3 cellular contexts compared by ENCODE assay signal in genomic region chr12:52539821-52540173, GRCh38.
TF ChIP-seq lines count a peak whose summit lies in the region.

No MANE protein-coding gene starts in this region.

TF ChIP-seq in HEK293, 187 proteins besides CTCF, POLR2A, EP300 and RAD21 (continues in another document):
- TF ChIP-seq ZNF37A (tag by site-specific recombination; IDR thresholded peaks at IDR 0.05) (no peak), ZNF501 (tag by site-specific recombination; IDR thresholded peaks at IDR 0.05) (no peak), ZFP37 (tag by site-specific recombination; IDR thresholded peaks at IDR 0.05) (no peak), KLF9 (tag by site-specific recombination; IDR thresholded peaks at IDR 0.05; ENCODE audit: low read depth) (peak; percentile 60; the same call in 1 of the 2 replicates), ZNF175 (tag by site-specific recombination; IDR thresholded peaks at IDR 0.05) (no peak), TRIM28 (IDR thresholded peaks at IDR 0.05; ENCODE audit: borderline replicate concordance, low read length) (no peak), ZFP69B (tag by site-specific recombination; IDR thresholded peaks at IDR 0.05) (peak; percentile 90; the same call in 1 of the 2 replicates), KLF1 (tag by site-specific recombination; IDR thresholded peaks at IDR 0.05) (peak; percentile 86), ZNF692 (tag by site-specific recombination; IDR thresholded peaks at IDR 0.05) (peak; percentile 97), HIC1 (tag by site-specific recombination; IDR thresholded peaks at IDR 0.05) (no peak), ZNF704 (tag by site-specific recombination; IDR thresholded peaks at IDR 0.05) (no peak), ZNF398 (tag by site-specific recombination; IDR thresholded peaks at IDR 0.05) (peak; percentile 69)

TF ChIP-seq in H1, 55 proteins besides CTCF, POLR2A, EP300 and RAD21:
- TF ChIP-seq MAFK (IDR thresholded peaks at IDR 0.05; ENCODE audit: low read depth, low read length) (no peak), SP4 (IDR thresholded peaks at IDR 0.05; ENCODE audit: low read length) (no peak), E2F6 (IDR thresholded peaks at IDR 0.05) (no peak), GTF2F1 (IDR thresholded peaks at IDR 0.05; ENCODE audit: borderline replicate concordance, low read depth, low read length) (no peak), GABPA (IDR thresholded peaks at IDR 0.05; ENCODE audit: borderline replicate concordance, insufficient read depth, low read length) (no peak), CHD2 (IDR thresholded peaks at IDR 0.05; ENCODE audit: low read length) (no peak), RBBP5 (IDR thresholded peaks at IDR 0.05; ENCODE audit: borderline replicate concordance, low read depth, low read length) (no peak), EZH2 (IDR thresholded peaks at IDR 0.05; ENCODE audit: low read depth, low read length, severe bottlenecking) (no peak), SRF (IDR thresholded peaks at IDR 0.05; ENCODE audit: low read depth, low read length) (no peak), SUZ12 (IDR thresholded peaks at IDR 0.05; ENCODE audit: low read length) (no peak), EGR1 (IDR thresholded peaks at IDR 0.05; ENCODE audit: borderline replicate concordance, low read depth, low read length) (no peak), ATF3 (IDR thresholded peaks at IDR 0.05; ENCODE audit: insufficient read depth, low read depth, low read length) (no peak), ASH2L (IDR thresholded peaks at IDR 0.05; ENCODE audit: low read length) (no peak), USF2 (IDR thresholded peaks at IDR 0.05; ENCODE audit: low read length) (no peak), TBP (IDR thresholded peaks at IDR 0.05; ENCODE audit: low read depth, low read length) (no peak)

TF ChIP-seq in HEK293T, 16 proteins besides CTCF, POLR2A, EP300 and RAD21:
- TF ChIP-seq ARNT (IDR thresholded peaks at IDR 0.05) (no peak), FOXK2 (IDR thresholded peaks at IDR 0.05) (no peak), SP1 (IDR thresholded peaks at IDR 0.05) (no peak), ZNF384 (IDR thresholded peaks at IDR 0.05) (no peak), BHLHE40 (IDR thresholded peaks at IDR 0.05; ENCODE audit: borderline replicate concordance) (no peak), ELF4 (IDR thresholded peaks at IDR 0.05) (no peak), FOXM1 (IDR thresholded peaks at IDR 0.05; ENCODE audit: borderline replicate concordance) (no peak), PKNOX1 (IDR thresholded peaks at IDR 0.05) (no peak), SUZ12 (IDR thresholded peaks at IDR 0.05) (no peak), CTBP1 (IDR thresholded peaks at IDR 0.05; ENCODE audit: borderline replicate concordance) (no peak), HDGF (IDR thresholded peaks at IDR 0.05; ENCODE audit: borderline replicate concordance) (no peak), TARDBP (IDR thresholded peaks at IDR 0.05) (no peak), LEF1 (IDR thresholded peaks at IDR 0.05; ENCODE audit: borderline replicate concordance) (no peak), L3MBTL2 (conservative IDR thresholded peaks at IDR 0.05) (no peak), FOXA1 (IDR thresholded peaks at IDR 0.05) (no peak), NFRKB (IDR thresholded peaks at IDR 0.05) (no peak)
